In the genomic region with DNA sequence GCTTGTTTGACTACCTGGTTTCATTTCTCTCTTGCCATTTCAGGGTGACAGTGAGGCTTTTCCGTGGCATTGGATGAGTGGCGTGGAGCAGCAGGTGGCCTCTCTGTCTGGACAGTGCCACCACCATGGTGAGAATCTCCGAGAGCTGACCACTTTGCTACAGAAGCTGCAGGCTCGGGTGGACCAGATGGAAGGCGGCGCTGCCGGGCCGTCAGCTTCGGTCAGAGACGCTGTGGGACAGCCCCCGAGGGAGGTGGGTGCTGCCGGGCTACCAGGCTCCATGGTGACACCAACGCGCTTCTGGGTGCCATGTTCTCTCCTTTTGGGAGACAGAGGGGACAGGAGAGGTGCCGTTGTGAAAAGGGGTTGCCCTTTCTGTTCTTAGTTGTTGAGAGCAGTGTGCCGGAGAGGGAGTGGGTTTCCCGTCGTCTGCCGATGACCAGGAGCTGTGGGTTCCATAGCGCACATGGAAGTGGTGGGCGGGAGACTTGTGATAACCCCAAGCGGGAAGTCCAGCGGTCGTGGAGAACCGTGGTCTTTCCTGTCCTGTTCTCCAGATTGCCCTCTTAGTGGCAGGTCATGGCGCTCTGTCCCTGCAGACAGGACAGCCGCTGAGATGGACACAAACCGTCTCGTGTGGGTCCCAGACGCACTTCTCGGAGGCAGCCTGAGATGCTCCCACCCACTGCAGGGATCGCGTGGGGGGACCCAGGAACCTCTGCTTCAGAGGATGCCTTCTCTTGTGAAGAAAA, we compare ENCODE assay signal across 32 cellular contexts.
"Had no signal": no experiment of that assay in that cellular context is flagged by ENCODE, and none has a peak within 500 bp of the region (broad histone marks: within the 10 kb centered on the region; RNA-seq: fewer than 3 reads in every experiment).

No MANE protein-coding gene starts in this region.

- H3K27ac ChIP-seq: adrenal gland, ascending aorta, breast epithelium, foreskin keratinocyte, gastrocnemius medialis, heart right ventricle, WERI-Rb-1 had no signal

- ATAC-seq: activated CD4-positive, CD25-positive, alpha-beta regulatory T cell treated with anti-CD3 and anti-CD28 coated beads, Interleukin-2, amount 50 U/mL, for 24 hours; activated CD8-positive, alpha-beta T cell treated with anti-CD3 and anti-CD28 coated beads for 36 hours; activated naive CD8-positive, alpha-beta T cell treated with anti-CD3 and anti-CD28 coated beads, Interleukin-2, amount 50 U/mL, for 24 hours; activated T-cell treated with anti-CD3 and anti-CD28 coated beads, Interleukin-2, amount 50 U/mL, for 4 hours; activated T-helper 17 cell treated with anti-CD3 and anti-CD28 coated beads, Interleukin-2, amount 50 U/mL, for 72 hours; esophagus mucosa; foreskin keratinocyte; gastrocnemius medialis; T-helper 17 cell had no signal

- H3K4me3 Mint-ChIP-seq: activated B cell treated with CpG ODN at 0.5 μM for 24 hours; activated CD8-positive, alpha-beta T cell treated with anti-CD3 and anti-CD28 coated beads for 36 hours; activated naive CD8-positive, alpha-beta T cell treated with anti-CD3 and anti-CD28 coated beads for 36 hours; activated naive CD8-positive, alpha-beta T cell treated with anti-CD3 and anti-CD28 coated beads, Interleukin-2, amount 50 U/mL, for 24 hours; activated T-cell treated with anti-CD3 and anti-CD28 coated beads, Interleukin-2, amount 50 U/mL, for 4 hours; activated T-helper 17 cell treated with anti-CD3 and anti-CD28 coated beads, Interleukin-2, amount 50 U/mL, for 72 hours; brain; central memory CD8-positive, alpha-beta T cell; T-helper 17 cell; T-helper 2 cell treated with Interferon-gamma antibody and Interleukin-4, amounts not matched to agents 5 μg/mL and 100 μg/mL, for 36 hours had no signal

- H3K4me1 Mint-ChIP-seq: activated B cell treated with CpG ODN at 0.5 μM for 24 hours; activated naive CD8-positive, alpha-beta T cell treated with anti-CD3 and anti-CD28 coated beads for 36 hours; activated naive CD8-positive, alpha-beta T cell treated with anti-CD3 and anti-CD28 coated beads, Interleukin-2, amount 50 U/mL, for 24 hours; activated T-helper 17 cell treated with anti-CD3 and anti-CD28 coated beads, Interleukin-2, amount 50 U/mL, for 72 hours; brain; central memory CD8-positive, alpha-beta T cell had no signal

- DNase-seq: activated B cell treated with CpG ODN at 0.5 μM for 24 hours; activated CD4-positive, alpha-beta T cell treated with anti-CD3 and anti-CD28 coated beads for 48 hours; activated CD4-positive, alpha-beta T cell treated with anti-CD3 and anti-CD28 coated beads, Interleukin-2, amount 50 U/mL, for 1 hour; activated CD4-positive, alpha-beta T cell treated with anti-CD3 and anti-CD28 coated beads, Interleukin-2, amount 50 U/mL, for 48 hours; activated CD8-positive, alpha-beta memory T cell treated with anti-CD3 and anti-CD28 coated beads for 24 hours; activated CD8-positive, alpha-beta T cell treated with anti-CD3 and anti-CD28 coated beads for 36 hours; activated effector memory CD4-positive, alpha-beta T cell treated with Interleukin-2 at 50 U/mL for 16 hours; activated gamma-delta T cell treated with Interleukin-2 at 50 U/mL for 16 hours; activated naive CD4-positive, alpha-beta T cell treated with anti-CD3 and anti-CD28 coated beads, Interleukin-2, amount 50 U/mL, for 16 hours; activated naive CD4-positive, alpha-beta T cell treated with Interleukin-2 at 50 U/mL for 16 hours; activated naive CD8-positive, alpha-beta T cell treated with anti-CD3 and anti-CD28 coated beads for 36 hours; activated naive CD8-positive, alpha-beta T cell treated with anti-CD3 and anti-CD28 coated beads, Interleukin-2, amount 50 U/mL, for 24 hours; activated T-cell treated with anti-CD3 and anti-CD28 coated beads, Interleukin-2, amount 50 U/mL, for 4 hours; adrenal gland; amygdala; cortex of kidney; effector CD8-positive, alpha-beta T cell; foreskin keratinocyte; gastrocnemius medialis; heart right ventricle; T-helper 1 cell; T-helper 17 cell; T1000; WERI-Rb-1 had no signal

- H3K9me3 Mint-ChIP-seq: activated B cell treated with CpG ODN at 0.5 μM for 24 hours; activated CD8-positive, alpha-beta T cell treated with anti-CD3 and anti-CD28 coated beads for 36 hours; activated naive CD8-positive, alpha-beta T cell treated with anti-CD3 and anti-CD28 coated beads for 36 hours; activated naive CD8-positive, alpha-beta T cell treated with anti-CD3 and anti-CD28 coated beads, Interleukin-2, amount 50 U/mL, for 24 hours; activated T-cell treated with anti-CD3 and anti-CD28 coated beads, Interleukin-2, amount 50 U/mL, for 4 hours; activated T-helper 17 cell treated with anti-CD3 and anti-CD28 coated beads, Interleukin-2, amount 50 U/mL, for 72 hours; central memory CD8-positive, alpha-beta T cell; T-helper 2 cell treated with Interferon-gamma antibody and Interleukin-4, amounts not matched to agents 5 μg/mL and 100 μg/mL, for 36 hours had no signal

- H3K27ac Mint-ChIP-seq: activated B cell treated with CpG ODN at 0.5 μM for 24 hours; activated CD8-positive, alpha-beta T cell treated with anti-CD3 and anti-CD28 coated beads for 36 hours; activated naive CD8-positive, alpha-beta T cell treated with anti-CD3 and anti-CD28 coated beads for 36 hours; activated naive CD8-positive, alpha-beta T cell treated with anti-CD3 and anti-CD28 coated beads, Interleukin-2, amount 50 U/mL, for 24 hours; activated T-helper 17 cell treated with anti-CD3 and anti-CD28 coated beads, Interleukin-2, amount 50 U/mL, for 72 hours; T-helper 17 cell; T-helper 2 cell treated with Interferon-gamma antibody and Interleukin-4, amounts not matched to agents 5 μg/mL and 100 μg/mL, for 36 hours had no signal

- H3K27me3 Mint-ChIP-seq: activated B cell treated with CpG ODN at 0.5 μM for 24 hours; activated CD8-positive, alpha-beta T cell treated with anti-CD3 and anti-CD28 coated beads for 36 hours; activated naive CD8-positive, alpha-beta T cell treated with anti-CD3 and anti-CD28 coated beads for 36 hours; activated naive CD8-positive, alpha-beta T cell treated with anti-CD3 and anti-CD28 coated beads, Interleukin-2, amount 50 U/mL, for 24 hours; activated T-helper 17 cell treated with anti-CD3 and anti-CD28 coated beads, Interleukin-2, amount 50 U/mL, for 72 hours; brain; central memory CD8-positive, alpha-beta T cell; T-helper 17 cell had no signal
